In the genomic region with DNA sequence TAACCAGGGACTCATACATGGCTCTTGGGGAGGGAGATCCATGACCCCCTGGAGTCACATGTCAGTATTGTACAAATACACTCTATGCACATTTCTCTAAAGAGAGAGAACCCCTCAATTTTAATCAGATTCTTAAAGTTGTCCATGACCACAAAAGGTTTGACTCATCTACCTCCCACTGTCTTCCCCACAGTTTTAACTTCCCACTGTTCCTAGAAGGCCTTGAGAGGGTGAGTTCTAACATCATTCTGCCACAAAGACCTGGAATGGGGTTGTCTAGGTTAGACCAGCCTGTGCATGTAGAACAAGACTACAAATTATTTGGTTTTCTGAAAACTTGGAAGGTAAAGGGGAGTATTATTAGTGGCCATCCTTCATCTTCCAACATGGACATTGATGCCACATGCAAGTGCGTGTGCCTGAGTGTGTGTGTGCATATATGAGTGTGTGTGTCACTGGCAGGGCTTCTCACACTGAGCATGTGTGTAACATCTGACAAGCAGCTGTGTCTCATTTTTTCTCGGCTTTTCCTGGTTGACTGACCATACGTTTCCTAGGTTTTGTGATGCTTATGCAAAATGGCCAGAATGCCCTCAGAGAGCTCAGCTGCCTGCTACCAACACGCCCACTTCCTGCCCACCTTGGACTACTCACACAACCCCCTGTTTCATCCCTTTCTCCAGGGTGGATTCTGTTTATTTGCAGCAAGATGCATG, we compare ENCODE assay signal across 8 cellular contexts.
DNase-seq lines count a peak whose midpoint lies in the region; ATAC-seq, FAIRE-seq and TF ChIP-seq lines count a peak whose summit lies in the region.

No MANE protein-coding gene starts in this region.

- peak overlapping the region; percentile 21 for H3K9ac ChIP-seq in astrocyte (ENCODE audit: low read length)
- no peak overlapping the region for H3K9ac ChIP-seq in skeletal muscle satellite cell (ENCODE audit: low read depth, low read length)

- peak overlapping the region; percentile 24 for H3K27ac ChIP-seq in astrocyte (ENCODE audit: low read depth, low read length)

- H3K4me2 ChIP-seq in astrocyte (ENCODE audit: low read length) (peak overlapping the region; percentile 76), skeletal muscle satellite cell (ENCODE audit: low read length) (peak overlapping the region; percentile 62)

- peaks cover 2% of the 10 kb centered on the region for H3K9me3 Mint-ChIP-seq in astrocyte (ENCODE audit: unreplicated experiment)

- no peak overlapping the region for H3K4me3 ChIP-seq in astrocyte (ENCODE audit: insufficient read depth, low read depth, low read length)
- H3K4me3 ChIP-seq in skeletal muscle satellite cell (ENCODE audit: low read length) = no peak overlapping the region

- no peak for TF ChIP-seq CTCF in astrocyte (IDR thresholded peaks at IDR 0.05; ENCODE audit: insufficient read depth, low read depth, low read length)

- no peak for FAIRE-seq in astrocyte (lab: Jason Lieb, UNC)

- H3K79me2 ChIP-seq in astrocyte (ENCODE audit: insufficient read depth, low read length) = no peaks in the 10 kb centered on the region

- no peaks in the 10 kb centered on the region for H3K36me3 Mint-ChIP-seq in astrocyte (ENCODE audit: low read depth, unreplicated experiment)

- H3K27me3 Mint-ChIP-seq in astrocyte (ENCODE audit: low read depth, unreplicated experiment) = peaks cover 26% of the 10 kb centered on the region

- no peak overlapping the region for H2AFZ ChIP-seq in astrocyte (ENCODE audit: low read depth, low read length)

- H3K4me3 Mint-ChIP-seq in astrocyte (ENCODE audit: unreplicated experiment) = no peak overlapping the region

- no peaks in the 10 kb centered on the region for H3K36me3 ChIP-seq in astrocyte (ENCODE audit: insufficient read depth, low read length)
- H3K36me3 ChIP-seq in skeletal muscle satellite cell (ENCODE audit: insufficient read depth, low read length) = no peaks in the 10 kb centered on the region

- H3K4me1 ChIP-seq in astrocyte (ENCODE audit: insufficient read depth, low read length) (peaks cover 36% of the 10 kb centered on the region), skeletal muscle satellite cell (ENCODE audit: control insufficient read depth, insufficient read depth, low read length) (peaks cover 17% of the 10 kb centered on the region)

- peaks cover 45% of the 10 kb centered on the region for H3K4me1 Mint-ChIP-seq in astrocyte (ENCODE audit: low read depth, unreplicated experiment)

- peak; percentile 68 for DNase-seq in astrocyte (ENCODE audit: low read depth)
- no peak for DNase-seq in dedifferentiated amniotic fluid mesenchymal stem cell (ENCODE audit: extremely low spot score)
- DNase-seq in amygdala (lab: John Stamatoyannopoulos, UW) = no peak

- H4K20me1 ChIP-seq in astrocyte (ENCODE audit: insufficient read depth, low read length) = peaks cover 6% of the 10 kb centered on the region

- peak; percentile 40 for ATAC-seq in GM19023 (IDR thresholded peaks at IDR 0.05; ENCODE audit: unreplicated experiment)
- ATAC-seq in HG02840 (IDR thresholded peaks at IDR 0.05; ENCODE audit: low FRiP score, unreplicated experiment) = peak; percentile 39
- ATAC-seq in HG03097 (IDR thresholded peaks at IDR 0.05; ENCODE audit: low FRiP score, unreplicated experiment) = no peak
- ATAC-seq in HG03571 (IDR thresholded peaks at IDR 0.05; ENCODE audit: unreplicated experiment) = no peak

- H3K27ac Mint-ChIP-seq in astrocyte (ENCODE audit: unreplicated experiment) = peak overlapping the region; percentile 82

- H3K9me3 ChIP-seq in astrocyte (ENCODE audit: insufficient read depth, low read depth, low read length) (no peaks in the 10 kb centered on the region), skeletal muscle satellite cell (replicated peaks; ENCODE audit: low read length) (no peaks in the 10 kb centered on the region)

- H3K27me3 ChIP-seq in astrocyte (ENCODE audit: insufficient read depth, low read length) (peaks cover 58% of the 10 kb centered on the region), skeletal muscle satellite cell (ENCODE audit: control insufficient read depth, insufficient read depth, low read length) (peaks cover 67% of the 10 kb centered on the region)

Comparison
In these comparisons a context has a peak if more than half of its experiments do, and no peak if none do; other contexts are left out.
1. ATAC-seq: peak in GM19023 (single experiment) and HG02840 (single experiment); none in HG03097 (single experiment) and HG03571 (single experiment).